In genomic region chr2:111315188-111315917, GRCh38 we compare ENCODE assay signal across 7 cellular contexts.
DNase-seq lines count a peak whose midpoint lies in the region; ATAC-seq, FAIRE-seq and TF ChIP-seq lines count a peak whose summit lies in the region.
"Not testable (repeated sequence)": the region's sequence is repeated elsewhere in the genome, so short reads cannot be mapped to it uniquely, and the experiment has no call there.

No MANE protein-coding gene starts in this region.

- not testable (repeated sequence) for TF ChIP-seq CTCF in PC-9 (conservative IDR thresholded peaks at IDR 0.05); activated CD8-positive, alpha-beta T cell treated with anti-CD3 and anti-CD28 coated beads for 36 hours (IDR thresholded peaks at IDR 0.05); body of pancreas (IDR thresholded peaks at IDR 0.05)

- H3K9ac ChIP-seq in trophoblast cell (ENCODE audit: low read length): not testable (repeated sequence)

- not testable (repeated sequence) for H3K4me3 ChIP-seq in PC-9; body of pancreas; trophoblast cell (ENCODE audit: low read depth, low read length)

- DNase-seq in ELR (ENCODE audit: low read depth): peak; percentile 15
- not testable (repeated sequence) for DNase-seq in PC-9; activated CD8-positive, alpha-beta T cell treated with anti-CD3 and anti-CD28 coated beads for 36 hours; activated naive CD4-positive, alpha-beta T cell treated with anti-CD3 and anti-CD28 coated beads, Interleukin-2, amount 50 U/mL, for 72 hours (ENCODE audit: low spot score in 2 of 2); body of pancreas; trophoblast cell

- peaks cover 20% of the 10 kb centered on the region for H3K4me1 Mint-ChIP-seq in activated CD8-positive, alpha-beta T cell treated with anti-CD3 and anti-CD28 coated beads for 36 hours (ENCODE audit: low read depth)

- BruUV-seq in PC-9 (replicated peaks; lab: Mats Ljungman, UMichigan): not testable (repeated sequence)

- not testable (repeated sequence) for H3F3A ChIP-seq in PC-9 (ENCODE audit: insufficient read depth, low read depth)

- H3K4me1 ChIP-seq in PC-9 (replicated peaks; ENCODE audit: insufficient read depth); body of pancreas; trophoblast cell (ENCODE audit: control insufficient read depth in 1 of 2, insufficient read depth in 2 of 2, low read length in 2 of 2): not testable (repeated sequence)

- not testable (repeated sequence) for H3K79me2 ChIP-seq in PC-9 (ENCODE audit: low read depth); trophoblast cell (ENCODE audit: control insufficient read depth, insufficient read depth, low read length, poor library complexity)

- not testable (repeated sequence) for H3K4me2 ChIP-seq in PC-9; trophoblast cell (ENCODE audit: low read length)

- 67 to 80% methylated on average over 5 to 8 of the region's 13 CpGs for WGBS in body of pancreas, 2 donors
- WGBS in trophoblast cell (ENCODE audit: extremely low coverage, insufficient coverage, insufficient read length): no CpG with 5 or more reads among the region's 13 CpGs

- H3K27me3 Mint-ChIP-seq in activated CD8-positive, alpha-beta T cell treated with anti-CD3 and anti-CD28 coated beads for 36 hours: not testable (repeated sequence)

- TF ChIP-seq POLR2A in body of pancreas (IDR thresholded peaks at IDR 0.05): not testable (repeated sequence)

- H4K91ac ChIP-seq in trophoblast cell (ENCODE audit: low read depth, low read length): peak overlapping the region; percentile 57

- H3K27ac ChIP-seq in PC-9 (peak overlapping the region; percentile 57; the same call in 1 of the 2 replicates), body of pancreas (peak overlapping the region in 1 of 4 donors; percentile 36), trophoblast cell (ENCODE audit: low read depth, low read length) (peak overlapping the region; percentile 69)

- not testable (repeated sequence) for H3K14ac ChIP-seq in trophoblast cell (ENCODE audit: low read length)

- not testable (repeated sequence) for H2BK5ac ChIP-seq in trophoblast cell (ENCODE audit: low read depth, low read length, poor library complexity)

- peak overlapping the region; percentile 2 for H2BK12ac ChIP-seq in trophoblast cell (ENCODE audit: low read length)

- peak; percentile 35 for ATAC-seq in activated CD8-positive, alpha-beta T cell treated with anti-CD3 and anti-CD28 coated beads for 36 hours
- peak; percentile 21 to 28 for ATAC-seq in activated naive CD4-positive, alpha-beta T cell treated with anti-CD3 and anti-CD28 coated beads, Interleukin-2, amount 50 U/mL, for 72 hours
- peak; percentile 61 for ATAC-seq in body of pancreas

- H3K27ac Mint-ChIP-seq in activated CD8-positive, alpha-beta T cell treated with anti-CD3 and anti-CD28 coated beads for 36 hours: peak overlapping the region; percentile 84
- H3K27ac Mint-ChIP-seq in activated naive CD4-positive, alpha-beta T cell treated with anti-CD3 and anti-CD28 coated beads, Interleukin-2, amount 50 U/mL, for 72 hours: peak overlapping the region in 1 of 2 donors; percentile 79

- not testable (repeated sequence) for H3K9me3 Mint-ChIP-seq in activated CD8-positive, alpha-beta T cell treated with anti-CD3 and anti-CD28 coated beads for 36 hours; activated naive CD4-positive, alpha-beta T cell treated with anti-CD3 and anti-CD28 coated beads, Interleukin-2, amount 50 U/mL, for 72 hours

- H3K36me3 Mint-ChIP-seq in activated CD8-positive, alpha-beta T cell treated with anti-CD3 and anti-CD28 coated beads for 36 hours (ENCODE audit: low read depth); activated naive CD4-positive, alpha-beta T cell treated with anti-CD3 and anti-CD28 coated beads, Interleukin-2, amount 50 U/mL, for 72 hours: not testable (repeated sequence)

- intact Hi-C loops in PC-9 (cut with micrococcal nuclease; ENCODE audit: unreplicated experiment); activated CD8-positive, alpha-beta T cell treated with anti-CD3 and anti-CD28 coated beads for 36 hours (cut with micrococcal nuclease); body of pancreas (cut with DNase I): not testable (repeated sequence)

- H3K4me3 Mint-ChIP-seq in activated CD8-positive, alpha-beta T cell treated with anti-CD3 and anti-CD28 coated beads for 36 hours: not testable (repeated sequence)

- H3K4ac ChIP-seq in trophoblast cell (ENCODE audit: low read depth, low read length): not testable (repeated sequence)

- H4K12ac ChIP-seq in trophoblast cell (ENCODE audit: low read depth, low read length): not testable (repeated sequence)

- CTCF ChIA-PET in PC-9 (lab: Charles Lee); activated CD8-positive, alpha-beta T cell treated with anti-CD3 and anti-CD28 coated beads for 36 hours (lab: Charles Lee): not testable (repeated sequence)

- H2BK120ac ChIP-seq in trophoblast cell (ENCODE audit: insufficient read depth, low read length, poor library complexity): peak overlapping the region; percentile 72

- H3K23ac ChIP-seq in trophoblast cell (ENCODE audit: low read length): not testable (repeated sequence)

- H4K8ac ChIP-seq in trophoblast cell (ENCODE audit: low read depth, low read length): not testable (repeated sequence)

- not testable (repeated sequence) for H3K9me3 ChIP-seq in PC-9 (ENCODE audit: insufficient read depth, low read depth); body of pancreas; trophoblast cell (ENCODE audit: insufficient read depth, low read depth, low read length)

- not testable (repeated sequence) for H3K9me2 ChIP-seq in PC-9 (ENCODE audit: insufficient read depth)

- H3K79me1 ChIP-seq in trophoblast cell (ENCODE audit: low read length): not testable (repeated sequence)

- H2AFZ ChIP-seq in PC-9; trophoblast cell (ENCODE audit: insufficient read depth, low read length, poor library complexity): not testable (repeated sequence)

- H3K27me3 ChIP-seq in PC-9 (ENCODE audit: insufficient read depth, low read depth); body of pancreas; trophoblast cell (ENCODE audit: insufficient read depth, low read length): not testable (repeated sequence)

- not testable (repeated sequence) for H3K36me3 ChIP-seq in PC-9 (ENCODE audit: low read depth); body of pancreas (replicated peaks in 1 of 2; ENCODE audit: insufficient read depth in 1 of 2, low read depth in 2 of 2); trophoblast cell (ENCODE audit: control insufficient read depth in 1 of 2, insufficient read depth in 2 of 2, low read length in 2 of 2)

- peak; percentile 83 for FAIRE-seq in islet of Langerhans (lab: Jason Lieb, UNC)

- peak overlapping the region; percentile 22 for H3K18ac ChIP-seq in trophoblast cell (ENCODE audit: low read length)

- POLR2A ChIA-PET in PC-9 (lab: Charles Lee; ENCODE audit: unreplicated experiment); activated CD8-positive, alpha-beta T cell treated with anti-CD3 and anti-CD28 coated beads for 36 hours (lab: Charles Lee): not testable (repeated sequence)

- H4K20me1 ChIP-seq in PC-9 (ENCODE audit: insufficient read depth): not testable (repeated sequence)

- H2AK5ac ChIP-seq in trophoblast cell (ENCODE audit: low read length): not testable (repeated sequence)
